In genomic region chr22:40718250-40719204, GRCh38 we compare ENCODE assay signal across 1 cellular context.
TF ChIP-seq lines count a peak whose summit lies in the region.

No MANE protein-coding gene starts in this region.

TF ChIP-seq in IMR-90, 13 proteins besides CTCF, POLR2A, EP300 and RAD21:
- TF ChIP-seq ELK1 (IDR thresholded peaks at IDR 0.05; ENCODE audit: borderline replicate concordance, low read depth, low read length) (no peak), NFE2L2 (IDR thresholded peaks at IDR 0.05; ENCODE audit: low read depth, low read length) (no peak), RCOR1 (IDR thresholded peaks at IDR 0.05; ENCODE audit: insufficient replicate concordance, low read length) (no peak), CHD1 (IDR thresholded peaks at IDR 0.05; ENCODE audit: low read depth, low read length) (no peak), USF2 (IDR thresholded peaks at IDR 0.05; ENCODE audit: low read depth, low read length) (no peak), MAFK (IDR thresholded peaks at IDR 0.05; ENCODE audit: low read depth, low read length) (no peak), FOS (IDR thresholded peaks at IDR 0.05; ENCODE audit: low read depth, low read length) (no peak), BHLHE40 (IDR thresholded peaks at IDR 0.05; ENCODE audit: low read depth, low read length) (no peak), SMC3 (IDR thresholded peaks at IDR 0.05; ENCODE audit: low read depth, low read length) (no peak), RFX5 (IDR thresholded peaks at IDR 0.05; ENCODE audit: low read depth, low read length) (no peak), MAZ (IDR thresholded peaks at IDR 0.05; ENCODE audit: borderline replicate concordance, low read depth, low read length) (no peak), MXI1 (IDR thresholded peaks at IDR 0.05; ENCODE audit: borderline replicate concordance, low read depth, low read length) (no peak), CEBPB (IDR thresholded peaks at IDR 0.05; ENCODE audit: low read depth, low read length) (no peak)
